Comparison of ENCODE assay signal across 1 cellular context in genomic region chr12:95473947-95474817, GRCh38.
A peak's percentile ranks its signal among the peaks of the same experiment; 100 is the strongest.
TF ChIP-seq lines count a peak whose summit lies in the region.

Gene METAP2 (plus strand): TSS chr12:95474152. CDS start chr12:95474180, 28 bp downstream.

TF ChIP-seq in HepG2, 621 proteins besides CTCF, POLR2A, EP300 and RAD21 (continued from another document and continues in another):
- TF ChIP-seq ZNF276 (CRISPR knock-in tag; IDR thresholded peaks at IDR 0.05; ENCODE audit: low read depth) (peak; percentile 84; the same call in 1 of the 2 replicates), NFKBIZ (CRISPR knock-in tag; IDR thresholded peaks at IDR 0.05) (peak; percentile 84), ZNF501 (CRISPR knock-in tag; IDR thresholded peaks at IDR 0.05) (peak; percentile 94), MYPOP (CRISPR knock-in tag; IDR thresholded peaks at IDR 0.05) (peak; percentile 90; the same call in 1 of the 2 replicates), FOXK1 (CRISPR knock-in tag; IDR thresholded peaks at IDR 0.05; ENCODE audit: borderline replicate concordance, low read depth) (peak; percentile 80; the same call in 1 of the 2 replicates), SMAD1 (CRISPR knock-in tag; IDR thresholded peaks at IDR 0.05; ENCODE audit: borderline replicate concordance, low read depth) (0 out of 2 replicates have a peak, but pooled peaks have one; percentile 55), ZNF383 (CRISPR knock-in tag; IDR thresholded peaks at IDR 0.05; ENCODE audit: borderline replicate concordance) (no peak; the same call in 1 of the 2 replicates), ZNF18 (CRISPR knock-in tag; IDR thresholded peaks at IDR 0.05; ENCODE audit: insufficient replicate concordance) (peak; percentile 91), HCFC1 (IDR thresholded peaks at IDR 0.05; ENCODE audit: low read depth, low read length) (peak; percentile 52; the same call in 1 of the 2 replicates), BCL6 (CRISPR knock-in tag; IDR thresholded peaks at IDR 0.05) (peak; percentile 62), MIER2 (CRISPR knock-in tag; IDR thresholded peaks at IDR 0.05) (peak; percentile 82; the same call in 1 of the 2 replicates), MAF1 (CRISPR knock-in tag; IDR thresholded peaks at IDR 0.05; ENCODE audit: borderline replicate concordance) (peak; percentile 90; the same call in 1 of the 2 replicates), HOXA3 (CRISPR knock-in tag; IDR thresholded peaks at IDR 0.05) (peak; percentile 91), MXD4 (CRISPR knock-in tag; IDR thresholded peaks at IDR 0.05) (peak; percentile 77; the same call in 1 of the 2 replicates), ZZZ3 (CRISPR knock-in tag; IDR thresholded peaks at IDR 0.05; ENCODE audit: borderline replicate concordance) (peak; percentile 68; the same call in 1 of the 2 replicates), ZNF567 (CRISPR knock-in tag; IDR thresholded peaks at IDR 0.05; ENCODE audit: borderline replicate concordance) (peak; percentile 75; the same call in 1 of the 2 replicates), ZBTB39 (CRISPR knock-in tag; IDR thresholded peaks at IDR 0.05) (0 out of 2 replicates have a peak, but pooled peaks have one; percentile 66), ZNF770 (CRISPR knock-in tag; IDR thresholded peaks at IDR 0.05) (peak; percentile 77), E2F1 (CRISPR knock-in tag; IDR thresholded peaks at IDR 0.05) (peak; percentile 67; the same call in 1 of the 2 replicates), STAG1 (CRISPR knock-in tag; IDR thresholded peaks at IDR 0.05) (no peak), KLF16 (CRISPR knock-in tag; IDR thresholded peaks at IDR 0.05) (peak in 1 of 2 experiments; percentile 94; a peak in 2 of 4 replicates), TAF1 (CRISPR knock-in tag; IDR thresholded peaks at IDR 0.05) (peak; percentile 99), HMG20B (CRISPR knock-in tag; conservative IDR thresholded peaks at IDR 0.05) (peak; percentile 77), HHEX (CRISPR knock-in tag; IDR thresholded peaks at IDR 0.05) (no peak), SNAPC2 (CRISPR knock-in tag; IDR thresholded peaks at IDR 0.05) (peak; percentile 84), ISX (CRISPR knock-in tag; conservative IDR thresholded peaks at IDR 0.05) (no peak), ATRX (CRISPR knock-in tag; IDR thresholded peaks at IDR 0.05; ENCODE audit: borderline replicate concordance) (no peak), SP4 (CRISPR knock-in tag; IDR thresholded peaks at IDR 0.05) (peak; percentile 73), SYNCRIP (IDR thresholded peaks at IDR 0.05; ENCODE audit: insufficient read depth, low read depth, low read length) (no peak), ZNF530 (CRISPR knock-in tag; IDR thresholded peaks at IDR 0.05; ENCODE audit: low read depth) (peak; percentile 42; the same call in 1 of the 2 replicates), ISL2 (CRISPR knock-in tag; IDR thresholded peaks at IDR 0.05) (no peak), ZNF7 (CRISPR knock-in tag; IDR thresholded peaks at IDR 0.05) (0 out of 2 replicates have a peak, but pooled peaks have one; percentile 22), ZNF768 (CRISPR knock-in tag; IDR thresholded peaks at IDR 0.05) (peak; percentile 52; the same call in 1 of the 2 replicates), TSC22D2 (CRISPR knock-in tag; IDR thresholded peaks at IDR 0.05; ENCODE audit: borderline replicate concordance) (peak; percentile 85; the same call in 1 of the 2 replicates), ZNF335 (CRISPR knock-in tag; IDR thresholded peaks at IDR 0.05) (peak; percentile 64; the same call in 1 of the 2 replicates), YY1 (IDR thresholded peaks at IDR 0.05; ENCODE audit: insufficient read depth, insufficient replicate concordance, low read depth, low read length) (peak; percentile 93), ZBTB49 (CRISPR knock-in tag; IDR thresholded peaks at IDR 0.05; ENCODE audit: borderline replicate concordance) (peak; percentile 86; the same call in 1 of the 2 replicates), ZNF609 (CRISPR knock-in tag; IDR thresholded peaks at IDR 0.05; ENCODE audit: borderline replicate concordance) (peak; percentile 69; the same call in 1 of the 2 replicates), AGO2 (optimal IDR thresholded peaks at IDR 0.05; ENCODE audit: low read depth, low read length) (peak; percentile 56), MXD1 (CRISPR knock-in tag; IDR thresholded peaks at IDR 0.05) (peak; percentile 78), GABPA (IDR thresholded peaks at IDR 0.05; ENCODE audit: low read depth, low read length) (peak; percentile 85), GABPA (CRISPR knock-in tag; IDR thresholded peaks at IDR 0.05; ENCODE audit: low read depth) (peak; percentile 96), THYN1 (CRISPR knock-in tag; IDR thresholded peaks at IDR 0.05; ENCODE audit: borderline replicate concordance, low read depth) (0 out of 2 replicates have a peak, but pooled peaks have one; percentile 43), MYNN (CRISPR knock-in tag; IDR thresholded peaks at IDR 0.05; ENCODE audit: low read depth) (no peak), EEA1 (CRISPR knock-in tag; IDR thresholded peaks at IDR 0.05; ENCODE audit: borderline replicate concordance) (no peak), SAP130 (CRISPR knock-in tag; IDR thresholded peaks at IDR 0.05; ENCODE audit: low read depth) (peak; percentile 97), ZNF34 (CRISPR knock-in tag; IDR thresholded peaks at IDR 0.05; ENCODE audit: borderline replicate concordance) (no peak), PHF8 (CRISPR knock-in tag; IDR thresholded peaks at IDR 0.05) (peak; percentile 97)
